9 cellular contexts compared by ENCODE assay signal in the genomic region with DNA sequence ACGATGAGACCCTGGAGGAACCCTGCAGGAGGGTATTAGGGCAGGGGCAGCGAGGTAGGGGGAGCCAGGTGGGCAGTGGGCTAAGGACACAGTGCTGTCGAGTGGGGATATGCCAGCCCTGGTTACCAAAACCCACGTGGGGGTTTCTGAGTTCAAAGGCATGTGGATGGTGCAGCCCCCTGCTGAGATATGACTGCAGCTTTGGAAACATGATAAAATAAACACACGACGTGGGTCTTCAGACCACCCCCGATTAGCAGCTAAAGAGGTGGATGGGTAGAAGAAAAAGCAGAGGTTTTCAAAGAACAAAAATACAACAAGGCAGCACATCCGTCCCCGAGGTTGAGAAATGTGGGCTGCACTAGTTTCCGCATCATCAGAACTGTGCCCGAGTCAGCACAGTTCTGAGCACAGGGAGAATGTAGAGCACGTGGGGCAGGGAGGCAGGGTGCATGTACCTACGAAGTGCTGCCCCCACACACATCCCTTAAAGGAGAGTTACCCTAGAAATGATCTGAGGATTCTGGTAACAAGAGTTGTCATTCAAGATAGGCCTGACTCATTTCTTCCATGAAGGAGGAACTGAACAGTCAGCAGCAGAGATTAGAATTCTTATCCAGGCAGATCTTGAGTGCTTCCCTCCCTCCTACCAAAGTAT.
DNase-seq lines count a peak whose midpoint lies in the region; ATAC-seq and TF ChIP-seq lines count a peak whose summit lies in the region.
"Had no signal": no experiment of that assay in that cellular context is flagged by ENCODE, and none has a peak within 500 bp of the region (broad histone marks: within the 10 kb centered on the region; RNA-seq: fewer than 3 reads in every experiment).

No MANE protein-coding gene starts in this region.

- H3K27me3 Mint-ChIP-seq in activated CD8-positive, alpha-beta memory T cell treated with anti-CD3 and anti-CD28 coated beads, Interleukin-2, amount 10 ng/mL, durations not matched to agents 7 days and 5 days = peaks cover 19% of the 10 kb centered on the region

- ATAC-seq in activated CD8-positive, alpha-beta memory T cell treated with anti-CD3 and anti-CD28 coated beads, Interleukin-2, amount 10 ng/mL, durations not matched to agents 7 days and 5 days = peak; percentile 60
- no peak for ATAC-seq in GM21737 (IDR thresholded peaks at IDR 0.05; ENCODE audit: unreplicated experiment)
- no peak for ATAC-seq in GM21576 (IDR thresholded peaks at IDR 0.05; ENCODE audit: unreplicated experiment)
- ATAC-seq in HG03439 (IDR thresholded peaks at IDR 0.05; ENCODE audit: unreplicated experiment) = no peak

- no peak overlapping the region for H3K4me3 Mint-ChIP-seq in activated CD8-positive, alpha-beta memory T cell treated with anti-CD3 and anti-CD28 coated beads, Interleukin-2, amount 10 ng/mL, durations not matched to agents 7 days and 5 days

- H3K4me1 Mint-ChIP-seq in activated CD8-positive, alpha-beta memory T cell treated with anti-CD3 and anti-CD28 coated beads, Interleukin-2, amount 10 ng/mL, durations not matched to agents 7 days and 5 days = peaks cover 31% of the 10 kb centered on the region

- H3K27ac Mint-ChIP-seq in activated CD8-positive, alpha-beta memory T cell treated with anti-CD3 and anti-CD28 coated beads, Interleukin-2, amount 10 ng/mL, durations not matched to agents 7 days and 5 days = no peak overlapping the region

- peak; percentile 68 for DNase-seq in M059J (ENCODE audit: low read depth)
- peak; percentile 51 for DNase-seq in activated CD8-positive, alpha-beta memory T cell treated with anti-CD3 and anti-CD28 coated beads, Interleukin-2, amount 10 ng/mL, durations not matched to agents 7 days and 5 days
- peak; percentile 60 for DNase-seq in epithelial cell of proximal tubule (ENCODE audit: low read depth)
- peak; percentile 43 to 56 for DNase-seq in stimulated activated CD8-positive, alpha-beta memory T cell treated with anti-CD3 and anti-CD28 coated beads, Interleukin-15, amount 100 ng/mL, for 48 hours (ENCODE audit: low read depth in 2 of 2)
- no peak for DNase-seq in SHP77 treated with DMSO at 0.1 percent for 48 hours (lab: John Stamatoyannopoulos, UW)
- DNase-seq: NCI-H1092 treated with DMSO at 0.1 percent for 48 hours had no signal

- H3K36me3 Mint-ChIP-seq in activated CD8-positive, alpha-beta memory T cell treated with anti-CD3 and anti-CD28 coated beads, Interleukin-2, amount 10 ng/mL, durations not matched to agents 7 days and 5 days = no peaks in the 10 kb centered on the region

- CTCF ChIA-PET in activated CD8-positive, alpha-beta memory T cell treated with anti-CD3 and anti-CD28 coated beads, Interleukin-2, amount 10 ng/mL, durations not matched to agents 7 days and 5 days (lab: Charles Lee) = interaction anchor here (1.0 to 1.2 kb wide), 2 partner anchors 96 to 524 kb away, joined by 3 read pairs; partner anchors contain the start of gene TLE3

- H3K4me3 ChIP-seq in epithelial cell of proximal tubule (ENCODE audit: low read depth, low read length) = no peak overlapping the region

- H3K9me3 Mint-ChIP-seq in activated CD8-positive, alpha-beta memory T cell treated with anti-CD3 and anti-CD28 coated beads, Interleukin-2, amount 10 ng/mL, durations not matched to agents 7 days and 5 days (ENCODE audit: low read depth) = no peaks in the 10 kb centered on the region

- no peak for TF ChIP-seq CTCF in epithelial cell of proximal tubule (conservative IDR thresholded peaks at IDR 0.05; ENCODE audit: low read depth, low read length)
